Comparison of ENCODE assay signal across 2 cellular contexts in the genomic region with DNA sequence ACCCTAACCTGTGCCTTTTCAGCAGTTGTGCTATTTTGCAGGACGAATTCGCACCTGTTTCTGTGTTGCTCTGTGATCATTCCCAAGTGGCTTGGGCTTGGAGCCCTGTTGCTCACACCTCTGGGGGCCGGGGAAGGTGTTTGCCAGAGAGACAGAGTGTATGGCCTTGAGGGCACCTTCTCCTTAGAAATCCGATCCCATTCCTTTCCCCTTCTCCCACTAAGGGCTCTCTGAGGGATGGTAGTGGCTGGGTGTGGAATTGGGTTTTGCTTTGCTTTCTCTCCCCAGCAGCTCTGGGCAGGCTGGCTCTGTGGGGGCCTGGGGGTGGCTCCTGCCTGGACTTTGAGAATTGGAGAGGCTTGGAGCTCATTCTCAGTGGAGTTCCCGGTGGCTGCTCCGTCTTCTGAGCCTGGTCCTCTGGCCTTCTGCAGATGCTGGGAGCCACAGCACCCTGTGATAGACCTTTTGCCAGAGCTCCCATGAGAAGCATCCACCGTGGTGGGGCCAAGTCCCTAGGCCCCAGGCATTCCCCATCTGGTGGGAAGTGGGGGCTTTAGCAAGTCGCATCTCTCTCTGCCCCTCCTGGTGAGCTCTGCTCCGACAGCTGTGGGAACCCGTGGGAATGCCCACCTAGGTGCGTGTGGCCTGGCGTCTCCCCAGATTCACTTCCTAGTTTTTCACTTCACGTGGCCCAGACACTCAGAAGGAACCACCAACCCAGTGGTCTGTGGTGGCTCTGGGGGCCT.
A peak's percentile ranks its signal among the peaks of the same experiment; 100 is the strongest.
TF ChIP-seq lines count a peak whose summit lies in the region.

No MANE protein-coding gene starts in this region.

TF ChIP-seq in HCT116, 20 proteins besides CTCF, POLR2A, EP300 and RAD21:
- TF ChIP-seq EGR1 (IDR thresholded peaks at IDR 0.05; ENCODE audit: low read depth) (no peak), TCF7L2 (IDR thresholded peaks at IDR 0.05; ENCODE audit: borderline replicate concordance, extremely low read depth, insufficient read depth, insufficient read length) (peak; percentile 25)

TF ChIP-seq in H1, 55 proteins besides CTCF, POLR2A, EP300 and RAD21:
- TF ChIP-seq ZNF274 (IDR thresholded peaks at IDR 0.05; ENCODE audit: borderline replicate concordance, extremely low read depth, low read length) (no peak), HDAC2 (IDR thresholded peaks at IDR 0.05; ENCODE audit: borderline replicate concordance in 1 of 2, low read depth in 2 of 2, low read length in 2 of 2) (no peak), RBBP5 (IDR thresholded peaks at IDR 0.05; ENCODE audit: borderline replicate concordance, low read depth, low read length) (no peak), KDM1A (IDR thresholded peaks at IDR 0.05; ENCODE audit: borderline replicate concordance, low read length) (no peak), TCF12 (IDR thresholded peaks at IDR 0.05; ENCODE audit: low read depth, low read length) (no peak)
- TF ChIP-seq, protein P1, sequence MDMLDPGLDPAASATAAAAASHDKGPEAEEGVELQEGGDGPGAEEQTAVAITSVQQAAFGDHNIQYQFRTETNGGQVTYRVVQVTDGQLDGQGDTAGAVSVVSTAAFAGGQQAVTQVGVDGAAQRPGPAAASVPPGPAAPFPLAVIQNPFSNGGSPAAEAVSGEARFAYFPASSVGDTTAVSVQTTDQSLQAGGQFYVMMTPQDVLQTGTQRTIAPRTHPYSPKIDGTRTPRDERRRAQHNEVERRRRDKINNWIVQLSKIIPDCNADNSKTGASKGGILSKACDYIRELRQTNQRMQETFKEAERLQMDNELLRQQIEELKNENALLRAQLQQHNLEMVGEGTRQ (IDR thresholded peaks at IDR 0.05; ENCODE audit: low read length) = no peak
